ENCODE assay signal across 4 cellular contexts in the genomic region with DNA sequence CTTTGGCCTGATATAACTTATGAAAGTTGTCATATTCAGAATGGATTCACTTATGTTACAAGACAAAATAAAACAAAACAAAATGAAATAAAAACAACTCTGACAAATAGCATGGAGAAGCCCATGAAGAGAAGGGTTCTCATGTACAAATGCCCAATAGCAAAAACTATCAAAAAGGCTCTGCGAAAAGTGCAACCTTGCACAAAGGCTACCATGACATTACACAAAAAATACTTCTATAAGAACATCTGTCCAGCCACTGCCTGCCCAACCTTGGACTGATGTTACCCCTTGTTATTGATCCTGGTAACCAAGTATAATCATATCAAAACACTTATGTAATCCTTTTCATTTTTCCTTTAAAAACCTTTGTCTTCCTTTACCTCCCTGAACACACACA.
A peak's percentile ranks its signal among the peaks of the same experiment; 100 is the strongest.
TF ChIP-seq lines count a peak whose summit lies in the region.

No MANE protein-coding gene starts in this region.

TF ChIP-seq in HepG2, 621 proteins besides CTCF, POLR2A, EP300 and RAD21:
- TF ChIP-seq MAFK (conservative IDR thresholded peaks at IDR 0.05 in 1 of 2, IDR thresholded peaks at IDR 0.05 in 1 of 2; ENCODE audit: low read length in 2 of 2) (peak in 1 of 2 experiments; percentile 70; a peak in 3 of 4 replicates), ZNF557 (CRISPR knock-in tag; IDR thresholded peaks at IDR 0.05) (no peak), MAFF (IDR thresholded peaks at IDR 0.05; ENCODE audit: low read depth, low read length) (peak; percentile 64)

TF ChIP-seq in A549, 52 proteins besides CTCF, POLR2A, EP300 and RAD21:
- TF ChIP-seq ZC3H11A (IDR thresholded peaks at IDR 0.05) (no peak), MAFK (IDR thresholded peaks at IDR 0.05; ENCODE audit: partially characterized antibody) (peak; percentile 74)

TF ChIP-seq in IMR-90, 13 proteins besides CTCF, POLR2A, EP300 and RAD21:
- TF ChIP-seq, protein P1, sequence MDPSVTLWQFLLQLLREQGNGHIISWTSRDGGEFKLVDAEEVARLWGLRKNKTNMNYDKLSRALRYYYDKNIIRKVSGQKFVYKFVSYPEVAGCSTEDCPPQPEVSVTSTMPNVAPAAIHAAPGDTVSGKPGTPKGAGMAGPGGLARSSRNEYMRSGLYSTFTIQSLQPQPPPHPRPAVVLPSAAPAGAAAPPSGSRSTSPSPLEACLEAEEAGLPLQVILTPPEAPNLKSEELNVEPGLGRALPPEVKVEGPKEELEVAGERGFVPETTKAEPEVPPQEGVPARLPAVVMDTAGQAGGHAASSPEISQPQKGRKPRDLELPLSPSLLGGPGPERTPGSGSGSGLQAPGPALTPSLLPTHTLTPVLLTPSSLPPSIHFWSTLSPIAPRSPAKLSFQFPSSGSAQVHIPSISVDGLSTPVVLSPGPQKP (IDR thresholded peaks at IDR 0.05; ENCODE audit: borderline replicate concordance, low read depth, low read length) = no peak
- TF ChIP-seq MXI1 (IDR thresholded peaks at IDR 0.05; ENCODE audit: borderline replicate concordance, low read depth, low read length) = no peak
- TF ChIP-seq MAFK (IDR thresholded peaks at IDR 0.05; ENCODE audit: low read depth, low read length) = peak; percentile 41
- no peak for TF ChIP-seq MAZ (IDR thresholded peaks at IDR 0.05; ENCODE audit: borderline replicate concordance, low read depth, low read length)
TF ChIP-seq in IMR-90: peak in this region for 1.

TF ChIP-seq in K562, 482 proteins besides CTCF, POLR2A, EP300 and RAD21:
- TF ChIP-seq ZNF316 (IDR thresholded peaks at IDR 0.05) = 0 out of 2 replicates have a peak, but pooled peaks have one; percentile 3
- 0 out of 2 replicates have a peak, but pooled peaks have one; percentile 15 for TF ChIP-seq MAFK (IDR thresholded peaks at IDR 0.05; ENCODE audit: low read length)
- no peak for TF ChIP-seq GTF2F1 (IDR thresholded peaks at IDR 0.05; ENCODE audit: low read depth, low read length)
